ENCODE assay signal across 11 cellular contexts in genomic region chr19:48500830-48501445, GRCh38. TPM values are rescaled to one million over a fixed set of nuclear protein-coding genes. Genes with fewer than 3 reads are reported as not detected.
A peak's percentile ranks its signal among the peaks of the same experiment; 100 is the strongest.
DNase-seq lines count a peak whose midpoint lies in the region; ATAC-seq, FAIRE-seq and TF ChIP-seq lines count a peak whose summit lies in the region.
"Had no signal": no experiment of that assay in that cellular context is flagged by ENCODE, and none has a peak within 500 bp of the region (broad histone marks: within the 10 kb centered on the region; RNA-seq: fewer than 3 reads in every experiment).

No MANE protein-coding gene starts in this region.

- CTCF ChIA-PET in A549 (lab: Yijun Ruan, JAX), result interaction anchor here (1.5 to 9.4 kb wide), 4 partner anchors 11 to 108 kb away, joined by 5 to 152 read pairs (median 10); no protein-coding TSS in a partner anchor

- peak overlapping the region; percentile 70 for H4K91ac ChIP-seq in mesenchymal stem cell (ENCODE audit: low read length)

- peak overlapping the region; percentile 89 for H3K4me2 ChIP-seq in A549
- H3K4me2 ChIP-seq in mesenchymal stem cell (ENCODE audit: low read length, poor library complexity, severe bottlenecking), result no peak overlapping the region

- H3K4ac ChIP-seq in mesenchymal stem cell (ENCODE audit: low read depth in 1 of 2, low read length in 2 of 2), result peak overlapping the region in 1 of 2 experiments; percentile 35

- H2BK120ac ChIP-seq in mesenchymal stem cell (ENCODE audit: low read depth, low read length), result no peak overlapping the region

- H3K9me3 ChIP-seq in A549 (no peaks in the 10 kb centered on the region), HUES48 (ENCODE audit: control insufficient read depth, insufficient read depth, low read length) (no peaks in the 10 kb centered on the region), breast epithelium (no peaks in the 10 kb centered on the region), mesenchymal stem cell (ENCODE audit: control insufficient read depth, low read length) (no peaks in the 10 kb centered on the region)

- peak overlapping the region in 1 of 2 experiments; percentile 81 for H3K14ac ChIP-seq in mesenchymal stem cell (ENCODE audit: low read length in 2 of 2)

- no peak for DNase-seq in A549 (ENCODE audit: low read depth in 1 of 2, low spot score in 1 of 2)
- DNase-seq in breast epithelium (ENCODE audit: low spot score in 2 of 2), result no peak
- DNase-seq in mesenchymal stem cell, result no peak
- DNase-seq in activated gamma-delta T cell (lab: John Stamatoyannopoulos, UW), result no peak
- no peak for DNase-seq in head of caudate nucleus
- no peak for DNase-seq in NCI-H526 treated with DMSO at 0.1 percent for 48 hours (lab: John Stamatoyannopoulos, UW)
- DNase-seq in AML-193 (lab: John Stamatoyannopoulos, UW), result no peak

- TF ChIP-seq CTCF in A549 (IDR thresholded peaks at IDR 0.05) (no peak), breast epithelium (IDR thresholded peaks at IDR 0.05) (no peak)

- 58% methylated on average over 24 of the region's 30 CpGs for WGBS in A549 (ENCODE audit: missing lambda C conversion rate)
- 67% methylated on average over 30 of the region's 30 CpGs for WGBS in mesenchymal stem cell

- FAIRE-seq in A549 (lab: Jason Lieb, UNC), result no peak
- FAIRE-seq: islet of Langerhans had no signal

- peak overlapping the region; percentile 74 for H4K8ac ChIP-seq in mesenchymal stem cell (ENCODE audit: low read length)

- no peak for TF ChIP-seq POLR2A in A549 (IDR thresholded peaks at IDR 0.05; ENCODE audit: low read length)
- TF ChIP-seq POLR2A in breast epithelium (IDR thresholded peaks at IDR 0.05), result no peak

- H3K36me3 ChIP-seq in HUES48 (ENCODE audit: control insufficient read depth, insufficient read depth, low read length) (no peaks in the 10 kb centered on the region), breast epithelium (no peaks in the 10 kb centered on the region), mesenchymal stem cell (ENCODE audit: control insufficient read depth in 1 of 2, insufficient read depth in 2 of 2, low read depth in 1 of 2, low read length in 2 of 2) (no peaks in the 10 kb centered on the region)

- H3K9ac ChIP-seq in HUES48 (ENCODE audit: low read depth, low read length) (no peak overlapping the region; the same call in 1 of the 2 replicates), mesenchymal stem cell (ENCODE audit: low read length) (no peak overlapping the region)

- H3K27ac ChIP-seq in A549, result peak overlapping the region; percentile 72 to 85
- H3K27ac ChIP-seq in HUES48 (ENCODE audit: low read depth, low read length), result peak overlapping the region; percentile 70
- H3K27ac ChIP-seq in breast epithelium, result peak overlapping the region; percentile 30 to 80
- H3K27ac ChIP-seq in mesenchymal stem cell (ENCODE audit: low read length, poor library complexity, severe bottlenecking), result no peak overlapping the region

- POLR2A ChIA-PET in A549 (lab: Yijun Ruan, JAX), result interaction anchor here (0.6 kb wide), 1 partner anchor 87 kb away, joined by 4 read pairs; no protein-coding TSS in a partner anchor

- intact Hi-C loops in breast epithelium (cut with DNase I; ENCODE audit: low total_unique reads) (loop anchor here (10.0 kb wide), 1 partner anchor 74 kb away; no protein-coding TSS in a partner anchor), head of caudate nucleus (cut with DNase I) (no loop called here)

- H3K4me1 ChIP-seq in A549 (peaks cover 17% of the 10 kb centered on the region), HUES48 (ENCODE audit: control insufficient read depth, insufficient read depth, low read length) (0 out of 2 replicates have a peak, but pooled peaks cover 12% of the 10 kb centered on the region), breast epithelium (no peaks in the 10 kb centered on the region), mesenchymal stem cell (ENCODE audit: control insufficient read depth, insufficient read depth, low read depth, low read length) (peaks cover 14% of the 10 kb centered on the region)

- peak overlapping the region; percentile 45 for H3K4me3 ChIP-seq in A549
- H3K4me3 ChIP-seq in HUES48 (ENCODE audit: low read depth, low read length), result peak overlapping the region; percentile 55
- H3K4me3 ChIP-seq in breast epithelium, result peak overlapping the region in 2 of 3 donors; percentile 45 to 54
- peak overlapping the region in 1 of 2 experiments; percentile 1 for H3K4me3 ChIP-seq in mesenchymal stem cell (ENCODE audit: insufficient read depth in 1 of 2, low read depth in 1 of 2, low read length in 2 of 2)

- H2BK5ac ChIP-seq in mesenchymal stem cell (ENCODE audit: low read depth, low read length, poor library complexity, severe bottlenecking), result no peak overlapping the region

- no peak overlapping the region for H2AK5ac ChIP-seq in mesenchymal stem cell (ENCODE audit: low read length, severe bottlenecking)

- H3K79me1 ChIP-seq in mesenchymal stem cell (replicated peaks; ENCODE audit: low read length, poor library complexity, severe bottlenecking), result no peaks in the 10 kb centered on the region

- H3K27me3 ChIP-seq in HUES48 (ENCODE audit: control insufficient read depth, insufficient read depth, low read length) (no peaks in the 10 kb centered on the region), breast epithelium (peaks cover 8 to 21% of the 10 kb centered on the region in 2 donors), mesenchymal stem cell (ENCODE audit: control insufficient read depth in 1 of 2, insufficient read depth in 1 of 2, low read length in 2 of 2) (peaks cover 21 to 42% of the 10 kb centered on the region in 2 experiments)

- H2AFZ ChIP-seq in mesenchymal stem cell (ENCODE audit: low read depth, low read length), result no peak overlapping the region

- no peak for TF ChIP-seq EP300 in A549 (IDR thresholded peaks at IDR 0.05)

- ATAC-seq in A549, result peak; percentile 0 to 25; a peak in 2 of 6 replicates

- H3K18ac ChIP-seq in mesenchymal stem cell (ENCODE audit: low read depth in 1 of 2, low read length in 2 of 2), result peak overlapping the region; percentile 44 to 82

- H2BK15ac ChIP-seq in mesenchymal stem cell (ENCODE audit: low read depth, poor library complexity, severe bottlenecking), result peak overlapping the region; percentile 26

- no peak for TF ChIP-seq RAD21 in A549 (conservative IDR thresholded peaks at IDR 0.05 in 1 of 2, IDR thresholded peaks at IDR 0.05 in 1 of 2)

- peak overlapping the region in 1 of 2 experiments; percentile 21 for H2BK12ac ChIP-seq in mesenchymal stem cell (ENCODE audit: low read length in 2 of 2)

- H3K23ac ChIP-seq in mesenchymal stem cell (ENCODE audit: low read length in 2 of 2), result peak overlapping the region in 1 of 2 experiments; percentile 89

TF ChIP-seq in A549, 52 proteins besides CTCF, POLR2A, EP300 and RAD21:
- 0 out of 2 replicates have a peak, but pooled peaks have one; percentile 37 for TF ChIP-seq TP53 (CRISPR knock-in tag; IDR thresholded peaks at IDR 0.05)
- TF ChIP-seq TFCP2L1 (CRISPR knock-in tag; IDR thresholded peaks at IDR 0.05), result peak; percentile 15; the same call in 1 of the 2 replicates
- TF ChIP-seq ZFP36 (IDR thresholded peaks at IDR 0.05; ENCODE audit: borderline replicate concordance, partially characterized antibody), result no peak

RNA-seq across cellular contexts. Expression of gene LMTK3, which starts 10.7 kb away (rescaled TPM):
- polyA plus RNA-seq in A549 (2011; rRNA removed) (0.62 and 0.95 TPM in 2 replicates), A549 (2017; fragmentation: RNase III; extraction: RNeasy Plus Mini Kit Qiagen cat#74134 plus additional on column Dnase treatment) (4.6 to 6.1 TPM (median 5.6 TPM) in 3 replicates)
- polyA plus RNA-seq in A549 (2012; cell fraction: cytosol; rRNA removed), result 2.6 and 3.8 TPM in 2 replicates
- polyA plus RNA-seq in A549 (2012; cell fraction: nucleus; rRNA removed), result 9.6 and 11.7 TPM in 2 replicates
- polyA minus RNA-seq in A549 (2011; rRNA and poly(A)+ RNA removed), result 0.45 and 0.54 TPM in 2 replicates
- total RNA-seq in breast epithelium, result 1 to 10 TPM in 2 of 3 donors, not detected in 1; 1.3 to 2.9 TPM
- polyA plus RNA-seq in mesenchymal stem cell (2013, experiment 1 of 2), result 0.66 TPM
- 0.55 TPM for polyA plus RNA-seq in mesenchymal stem cell (2013, experiment 2 of 2)

RNA-seq across cellular contexts. Expression of gene CYTH2, which starts 31.8 kb away (rescaled TPM):
- polyA plus RNA-seq in A549 (2011; rRNA removed), result 33.4 and 36.9 TPM in 2 replicates
- 48.4 and 61.1 TPM in 2 replicates for polyA plus RNA-seq in A549 (2012; cell fraction: cytosol; rRNA removed)
- 158 and 205 TPM in 2 replicates for polyA plus RNA-seq in A549 (2012; cell fraction: nucleus; rRNA removed)
- 42.3 to 55.4 TPM (median 50.5 TPM) in 3 replicates for polyA plus RNA-seq in A549 (2017; fragmentation: RNase III; extraction: RNeasy Plus Mini Kit Qiagen cat#74134 plus additional on column Dnase treatment)
- polyA minus RNA-seq in A549 (2011; rRNA and poly(A)+ RNA removed), result 49.4 and 52.6 TPM in 2 replicates
- 10 to 100 TPM; 42.2 to 74.7 (median 70.4) TPM for total RNA-seq in breast epithelium
- polyA plus RNA-seq in mesenchymal stem cell (2013, experiment 1 of 2), result 47.7 TPM
- polyA plus RNA-seq in mesenchymal stem cell (2013, experiment 2 of 2), result 45.1 TPM

RNA-seq across cellular contexts. Expression of gene KCNJ14, which starts 45.6 kb away (rescaled TPM):
- polyA plus RNA-seq in A549 (2011; rRNA removed), result 1.9 and 2.2 TPM in 2 replicates
- polyA plus RNA-seq in A549 (2012; cell fraction: cytosol; rRNA removed), result 1.5 and 1.9 TPM in 2 replicates
- polyA plus RNA-seq in A549 (2012; cell fraction: nucleus; rRNA removed), result 12.5 and 14.5 TPM in 2 replicates
- 1.3 to 1.4 TPM (median 1.3 TPM) in 3 replicates for polyA plus RNA-seq in A549 (2017; fragmentation: RNase III; extraction: RNeasy Plus Mini Kit Qiagen cat#74134 plus additional on column Dnase treatment)
- 1.9 and 2.4 TPM in 2 replicates for polyA minus RNA-seq in A549 (2011; rRNA and poly(A)+ RNA removed)
- total RNA-seq in breast epithelium, result 1 to 10 TPM in 2 of 3 donors, under 1 TPM in 1; 0.80 to 1.6 (median 1.0) TPM
- 0.25 TPM for polyA plus RNA-seq in mesenchymal stem cell (2013, experiment 1 of 2)
- polyA plus RNA-seq in mesenchymal stem cell (2013, experiment 2 of 2), result 0.21 TPM

RNA-seq across cellular contexts. Expression of gene SULT2B1, which starts 51.0 kb away (rescaled TPM):
- polyA plus RNA-seq in A549 (2011; rRNA removed) (22.2 and 22.4 TPM in 2 replicates), A549 (2017; fragmentation: RNase III; extraction: RNeasy Plus Mini Kit Qiagen cat#74134 plus additional on column Dnase treatment) (30.1 to 36.5 TPM (median 34.3 TPM) in 3 replicates)
- 31.5 and 41.0 TPM in 2 replicates for polyA plus RNA-seq in A549 (2012; cell fraction: cytosol; rRNA removed)
- polyA plus RNA-seq in A549 (2012; cell fraction: nucleus; rRNA removed), result 23.6 and 29.0 TPM in 2 replicates
- polyA minus RNA-seq in A549 (2011; rRNA and poly(A)+ RNA removed), result 26.5 and 28.7 TPM in 2 replicates
- 1 to 10 TPM in 2 of 3 donors, not detected in 1; 5.6 to 7.5 TPM for total RNA-seq in breast epithelium
- polyA plus RNA-seq in mesenchymal stem cell (2013, experiment 1 of 2), result 0.83 TPM
- polyA plus RNA-seq in mesenchymal stem cell (2013, experiment 2 of 2), result 0.70 TPM
- total RNA-seq: activated CD8-positive, alpha-beta memory T cell treated with anti-CD3 and anti-CD28 coated beads for 36 hours; M059J had no signal

RNA-seq across cellular contexts. Expression of gene GRWD1, which starts 55.2 kb away (rescaled TPM):
- 40.0 and 48.1 TPM in 2 replicates for polyA plus RNA-seq in A549 (2011; rRNA removed)
- 64.4 and 73.9 TPM in 2 replicates for polyA plus RNA-seq in A549 (2012; cell fraction: cytosol; rRNA removed)
- 93.3 and 105 TPM in 2 replicates for polyA plus RNA-seq in A549 (2012; cell fraction: nucleus; rRNA removed)
- polyA plus RNA-seq in A549 (2017; fragmentation: RNase III; extraction: RNeasy Plus Mini Kit Qiagen cat#74134 plus additional on column Dnase treatment), result 82.1 to 87.0 TPM (median 84.2 TPM) in 3 replicates
- polyA minus RNA-seq in A549 (2011; rRNA and poly(A)+ RNA removed), result 28.1 and 30.0 TPM in 2 replicates
- total RNA-seq in breast epithelium, result 10 to 100 TPM; 25.0 to 35.4 (median 30.1) TPM
- polyA plus RNA-seq in mesenchymal stem cell (2013, experiment 1 of 2), result 10.0 TPM
- polyA plus RNA-seq in mesenchymal stem cell (2013, experiment 2 of 2), result 9.0 TPM
